ENCODE assay signal across 1 cellular context in genomic region chr17:7687908-7688807, GRCh38.
TF ChIP-seq lines count a peak whose summit lies in the region.

WRAP53 (plus strand) TSS chr17:7688477; CDS start chr17:7688649, 172 bp downstream.

TF ChIP-seq in K562, 482 proteins besides CTCF, POLR2A, EP300 and RAD21 (continued from another document and continues in another):
- no peak for TF ChIP-seq PBX2 (CRISPR knock-in tag; IDR thresholded peaks at IDR 0.05; ENCODE audit: low read depth)
- TF ChIP-seq PBX2 (tag; conservative IDR thresholded peaks at IDR 0.05; ENCODE audit: low read depth): 0 out of 2 replicates have a peak, but pooled peaks have one; percentile 13
- TF ChIP-seq FOXP4 (CRISPR knock-in tag; IDR thresholded peaks at IDR 0.05; ENCODE audit: borderline replicate concordance): no peak
- TF ChIP-seq POU5F1 (IDR thresholded peaks at IDR 0.05; ENCODE audit: borderline replicate concordance, low read depth, low read length, partially characterized antibody): no peak
- TF ChIP-seq SIN3B (IDR thresholded peaks at IDR 0.05; ENCODE audit: low read depth): 0 out of 2 replicates have a peak, but pooled peaks have one; percentile 22
- peak; percentile 86 for TF ChIP-seq CHD2 (IDR thresholded peaks at IDR 0.05; ENCODE audit: low read depth, low read length)
- no peak for TF ChIP-seq NR4A1 (CRISPR knock-in tag; IDR thresholded peaks at IDR 0.05)
- no peak for TF ChIP-seq NR4A1 (tag; IDR thresholded peaks at IDR 0.05)
- TF ChIP-seq XRCC5 (IDR thresholded peaks at IDR 0.05; ENCODE audit: low read depth, low read length): peak; percentile 84
- TF ChIP-seq HINFP (tag; conservative IDR thresholded peaks at IDR 0.05; ENCODE audit: low read depth): 0 out of 2 replicates have a peak, but pooled peaks have one; percentile 33
- peak; percentile 44 for TF ChIP-seq MEIS2 (IDR thresholded peaks at IDR 0.05; ENCODE audit: partially characterized antibody)
- peak in 2 of 3 experiments; percentile 44 to 72 for TF ChIP-seq YY1 (IDR thresholded peaks at IDR 0.05; ENCODE audit: borderline replicate concordance in 1 of 3, control insufficient read depth in 1 of 3, extremely low read depth in 1 of 3, insufficient read depth in 3 of 3, insufficient read length in 1 of 3, insufficient replicate concordance in 2 of 3, low read depth in 1 of 3, low read length in 2 of 3)
- no peak for TF ChIP-seq POLR2AphosphoS2 (IDR thresholded peaks at IDR 0.05; ENCODE audit: low read length)
- TF ChIP-seq NCOA2 (IDR thresholded peaks at IDR 0.05; ENCODE audit: partially characterized antibody in 2 of 2): no peak
- TF ChIP-seq RREB1 (CRISPR knock-in tag; IDR thresholded peaks at IDR 0.05): no peak
- TF ChIP-seq ZNF512 (tag; IDR thresholded peaks at IDR 0.05): no peak
- TF ChIP-seq RBFOX2 (IDR thresholded peaks at IDR 0.05; ENCODE audit: low read depth, low read length): peak; percentile 75
- TF ChIP-seq NONO (IDR thresholded peaks at IDR 0.05; ENCODE audit: low read depth in 2 of 2, low read length in 1 of 2): no peak
- no peak for TF ChIP-seq DDX20 (tag; IDR thresholded peaks at IDR 0.05; ENCODE audit: low read depth)
- peak; percentile 65; the same call in 1 of the 2 replicates for TF ChIP-seq SMC3 (conservative IDR thresholded peaks at IDR 0.05; ENCODE audit: insufficient read depth, low read depth, low read length)
- no peak for TF ChIP-seq HNRNPK (IDR thresholded peaks at IDR 0.05; ENCODE audit: low read depth, low read length, poor library complexity, severe bottlenecking)
- no peak for TF ChIP-seq ATF2 (CRISPR knock-in tag; IDR thresholded peaks at IDR 0.05)
- peak; percentile 45; the same call in 1 of the 2 replicates for TF ChIP-seq TFAP4 (CRISPR knock-in tag; IDR thresholded peaks at IDR 0.05; ENCODE audit: borderline replicate concordance)
- no peak for TF ChIP-seq TOE1 (IDR thresholded peaks at IDR 0.05; ENCODE audit: borderline replicate concordance)
- no peak for TF ChIP-seq TOE1 (CRISPR knock-in tag; IDR thresholded peaks at IDR 0.05; ENCODE audit: borderline replicate concordance, low read depth)
- no peak for TF ChIP-seq BCOR (IDR thresholded peaks at IDR 0.05)
- 0 out of 2 replicates have a peak, but pooled peaks have one; percentile 22 for TF ChIP-seq TARDBP (IDR thresholded peaks at IDR 0.05)
- peak; percentile 49; the same call in 1 of the 2 replicates for TF ChIP-seq KLF16 (IDR thresholded peaks at IDR 0.05)
- TF ChIP-seq TBP (optimal IDR thresholded peaks at IDR 0.05; ENCODE audit: low read depth, low read length): no peak
- TF ChIP-seq SLC30A9 (CRISPR knock-in tag; IDR thresholded peaks at IDR 0.05): no peak
- peak; percentile 65 for TF ChIP-seq L3MBTL2 (IDR thresholded peaks at IDR 0.05)
- TF ChIP-seq PCBP2 (IDR thresholded peaks at IDR 0.05; ENCODE audit: low read depth, low read length, poor library complexity, severe bottlenecking): no peak
- no peak for TF ChIP-seq THAP12 (CRISPR knock-in tag; IDR thresholded peaks at IDR 0.05)
- no peak for TF ChIP-seq ZFX (CRISPR knock-in tag; IDR thresholded peaks at IDR 0.05)
- peak; percentile 60 for TF ChIP-seq MYC (IDR thresholded peaks at IDR 0.05; ENCODE audit: low read depth, low read length)
- TF ChIP-seq MYC (CRISPR knock-in tag; IDR thresholded peaks at IDR 0.05; ENCODE audit: borderline replicate concordance, low read depth): no peak
- peak; percentile 56 for TF ChIP-seq EGR1 (conservative IDR thresholded peaks at IDR 0.05)
- no peak for TF ChIP-seq GTF2F1 (IDR thresholded peaks at IDR 0.05; ENCODE audit: low read depth, low read length)
- TF ChIP-seq NFATC3 (IDR thresholded peaks at IDR 0.05): 0 out of 2 replicates have a peak, but pooled peaks have one; percentile 51
- no peak for TF ChIP-seq CREB3 (tag; conservative IDR thresholded peaks at IDR 0.05; ENCODE audit: low read depth)
